ENCODE assay signal across 1 cellular context in genomic region chr12:11877102-11877826, GRCh38.
TF ChIP-seq lines count a peak whose summit lies in the region.

No MANE protein-coding gene starts in this region.

TF ChIP-seq in IMR-90, 13 proteins besides CTCF, POLR2A, EP300 and RAD21 (continued from another document):
- TF ChIP-seq ELK1 (IDR thresholded peaks at IDR 0.05; ENCODE audit: borderline replicate concordance, low read depth, low read length), result no peak
- TF ChIP-seq FOS (IDR thresholded peaks at IDR 0.05; ENCODE audit: low read depth, low read length), result no peak
- no peak for TF ChIP-seq NFE2L2 (IDR thresholded peaks at IDR 0.05; ENCODE audit: low read depth, low read length)
